13 cellular contexts compared by ENCODE assay signal in the genomic region with DNA sequence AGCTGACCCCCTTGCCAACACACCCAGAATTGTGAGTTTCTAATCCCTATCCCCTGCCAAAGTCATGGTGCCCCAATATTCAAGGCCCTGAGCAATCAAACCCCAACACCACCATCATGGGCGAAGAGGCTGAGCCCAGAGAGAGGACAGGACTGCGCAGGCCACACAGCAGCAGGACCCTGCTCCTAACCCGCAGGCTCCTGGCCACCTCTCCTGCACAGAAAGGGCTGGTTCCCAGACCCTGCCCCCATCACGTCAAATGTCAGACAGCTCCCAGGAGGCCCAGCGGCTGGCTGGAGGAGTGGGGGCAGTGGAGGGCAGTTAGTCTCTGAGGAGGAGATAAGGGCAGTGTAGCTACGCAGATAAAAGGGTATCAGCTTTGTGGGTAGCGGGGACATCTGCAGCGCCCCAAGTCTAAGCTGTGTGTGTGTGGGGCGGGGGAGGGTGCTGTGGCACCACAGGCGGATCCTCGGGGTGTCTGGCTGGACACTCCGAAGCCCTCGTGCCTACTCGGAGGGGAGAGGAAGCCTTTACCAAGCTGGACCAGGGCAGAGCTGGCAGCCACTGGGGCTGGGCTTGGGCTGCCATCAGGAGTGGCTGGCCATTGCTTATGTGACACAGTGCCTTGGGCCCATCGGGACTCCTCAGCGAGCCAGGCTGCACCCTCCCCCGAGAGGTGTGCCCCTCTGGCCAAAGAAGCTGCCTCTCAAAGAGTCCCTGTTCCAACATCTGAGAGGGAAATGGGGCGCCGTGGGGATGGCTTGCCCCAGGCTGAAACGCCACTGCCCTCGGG. TPM values are rescaled to one million over a fixed set of nuclear protein-coding genes. Genes with fewer than 3 reads are reported as not detected.
DNase-seq lines count a peak whose midpoint lies in the region; ATAC-seq, FAIRE-seq and TF ChIP-seq lines count a peak whose summit lies in the region.
"Had no signal": no experiment of that assay in that cellular context is flagged by ENCODE, and none has a peak within 500 bp of the region (broad histone marks: within the 10 kb centered on the region; RNA-seq: fewer than 3 reads in every experiment).

No MANE protein-coding gene starts in this region.

- no peak for FAIRE-seq in urothelium cell line (lab: Jason Lieb, UNC)
- FAIRE-seq: A204.1 had no signal

- peaks cover 13% of the 10 kb centered on the region for H3K36me3 Mint-ChIP-seq in endodermal cell (ENCODE audit: low read depth)
- H3K36me3 Mint-ChIP-seq: natural killer cell had no signal

- TF ChIP-seq POLR2A in heart left ventricle (IDR thresholded peaks at IDR 0.05): no peak
- TF ChIP-seq POLR2A in testis (IDR thresholded peaks at IDR 0.05): no peak

- H3K27ac Mint-ChIP-seq in endodermal cell: no peak overlapping the region
- H3K27ac Mint-ChIP-seq: natural killer cell had no signal

- DNase-seq in Right ventricle myocardium inferior (ENCODE audit: missing footprints) (peak; percentile 64), heart left ventricle (no peak), endodermal cell (peak; percentile 74), testis (peak; percentile 34), urothelium cell line (ENCODE audit: low spot score) (no peak), NCI-H1092 (lab: John Stamatoyannopoulos, UW) (no peak)
- DNase-seq: activated CD8-positive, alpha-beta memory T cell treated with anti-CD3 and anti-CD28 coated beads, Interleukin-2, amount 50 U/mL, for 4 hours; dermis blood vessel endothelial cell; KBM-7; natural killer cell; NCI-H1694; SIG-M5 had no signal

- H3K9me3 ChIP-seq in heart left ventricle (no peaks in the 10 kb centered on the region), endodermal cell (ENCODE audit: control insufficient read depth, low read length) (no peaks in the 10 kb centered on the region), testis (no peaks in the 10 kb centered on the region)

- H3K27me3 ChIP-seq in heart left ventricle (no peaks in the 10 kb centered on the region), endodermal cell (ENCODE audit: control insufficient read depth, insufficient read depth, low read length, poor library complexity, severe bottlenecking) (peaks cover 13% of the 10 kb centered on the region), testis (no peaks in the 10 kb centered on the region)

- no peaks in the 10 kb centered on the region for H3K9me3 Mint-ChIP-seq in endodermal cell
- H3K9me3 Mint-ChIP-seq: natural killer cell had no signal

- H3K4me1 ChIP-seq in heart left ventricle: peaks cover 2 to 45% (median 20%) of the 10 kb centered on the region in 12 donors
- H3K4me1 ChIP-seq in endodermal cell (ENCODE audit: control insufficient read depth, insufficient read depth, low read length): no peaks in the 10 kb centered on the region
- peaks cover 28% of the 10 kb centered on the region for H3K4me1 ChIP-seq in testis

- peaks cover 0 to 19% (median 10%) of the 10 kb centered on the region in 9 donors for H3K36me3 ChIP-seq in heart left ventricle
- peaks cover 19% of the 10 kb centered on the region for H3K36me3 ChIP-seq in endodermal cell (ENCODE audit: control insufficient read depth, insufficient read depth, low read length)
- H3K36me3 ChIP-seq in testis (ENCODE audit: low read depth, missing control alignments): no peaks in the 10 kb centered on the region

- WGBS in heart left ventricle, 4 donors: 63 to 81% (median 74%) methylated on average over 15 to 21 of the region's 21 CpGs
- WGBS in endodermal cell (ENCODE audit: insufficient coverage in 1 of 2, insufficient read length in 1 of 2), 2 experiments: 91 to 94% methylated on average over 18 to 21 of the region's 21 CpGs
- 64 to 86% methylated on average over 17 to 21 of the region's 21 CpGs for WGBS in testis, 2 donors

- H3K4me3 Mint-ChIP-seq in endodermal cell: no peak overlapping the region
- H3K4me3 Mint-ChIP-seq: natural killer cell had no signal

- H3K9ac ChIP-seq in endodermal cell (ENCODE audit: extremely low read depth, low read length, poor library complexity, severe bottlenecking): no peak overlapping the region

- peaks cover 10% of the 10 kb centered on the region for H3K27me3 Mint-ChIP-seq in endodermal cell (ENCODE audit: insufficient read depth)

- intact Hi-C loops in Right ventricle myocardium inferior (cut with DNase I): loop anchor here (2.0 kb wide), 2 partner anchors 29 to 73 kb away; no protein-coding TSS in a partner anchor
- intact Hi-C loops in heart left ventricle (cut with DNase I): loop anchor here in 7 of 10 donors (2.0 to 10.0 kb wide), 8 partner anchors 27 to 213 kb away; a partner anchor contains a TSS
- intact Hi-C loops in testis (cut with DNase I; ENCODE audit: low total_unique reads): no loop called here

- H3K4me3 ChIP-seq in heart left ventricle: no peak overlapping the region
- H3K4me3 ChIP-seq in endodermal cell (ENCODE audit: low read length): no peak overlapping the region
- H3K4me3 ChIP-seq in testis: no peak overlapping the region

- H3K4me1 Mint-ChIP-seq in endodermal cell: peaks cover 10% of the 10 kb centered on the region

- ATAC-seq in Right ventricle myocardium inferior (no peak), heart left ventricle (no peak)
- ATAC-seq: natural killer cell had no signal

- TF ChIP-seq CTCF in heart left ventricle (IDR thresholded peaks at IDR 0.05) (no peak), endodermal cell (conservative IDR thresholded peaks at IDR 0.05) (no peak), testis (IDR thresholded peaks at IDR 0.05) (no peak)

- H3K27ac ChIP-seq in heart left ventricle (peak overlapping the region in 4 of 12 donors; percentile 39 to 69 (median 58)), endodermal cell (ENCODE audit: low read depth, low read length) (peak overlapping the region; percentile 67), testis (peak overlapping the region in 1 of 2 donors; percentile 80)

RNA-seq across cellular contexts. Expression of a gene that starts 21.5 kb away (rescaled TPM):
- total RNA-seq in Right ventricle myocardium inferior: 113 TPM
- 100 to 1,000 TPM in 3 of 9 donors, 10 to 100 TPM in 6; 53.2 to 147 (median 79.6) TPM for total RNA-seq in heart left ventricle
- polyA plus RNA-seq in heart left ventricle: 100 to 1,000 TPM in 1 of 2 donors, 10 to 100 TPM in 1; 65.6 to 237 TPM
- 10 to 100 TPM; 24.8 to 28.4 TPM for total RNA-seq in endodermal cell
- 13.6 TPM for polyA plus RNA-seq in endodermal cell (2013, experiment 1 of 2)
- polyA plus RNA-seq in endodermal cell (2013, experiment 2 of 2): 15.8 TPM
- total RNA-seq in testis: 10 to 100 TPM; 50.6 to 88.5 TPM
- 20.5 TPM for polyA plus RNA-seq in testis (ENCODE audit: insufficient read depth, low read depth, low replicate concordance)

RNA-seq across cellular contexts. Expression of a gene that starts 41.7 kb away (rescaled TPM):
- total RNA-seq in Right ventricle myocardium inferior (35.7 TPM), heart left ventricle (10 to 100 TPM in 8 of 9 donors, 1 to 10 TPM in 1; 2.6 to 38.2 (median 19.2) TPM), endodermal cell (100 to 1,000 TPM; 344 to 381 TPM), testis (100 to 1,000 TPM in 1 of 2 donors, 10 to 100 TPM in 1; 73.5 to 123 TPM)
- polyA plus RNA-seq in heart left ventricle (10 to 100 TPM; 13.8 to 43.6 TPM), testis (ENCODE audit: insufficient read depth, low read depth, low replicate concordance) (80.8 TPM)
- 632 TPM for polyA plus RNA-seq in endodermal cell (2013, experiment 1 of 2)
- polyA plus RNA-seq in endodermal cell (2013, experiment 2 of 2): 646 TPM

RNA-seq across cellular contexts. Expression of a gene that starts 47.5 kb away (rescaled TPM):
- total RNA-seq in Right ventricle myocardium inferior (14.0 TPM), heart left ventricle (10 to 100 TPM in 3 of 9 donors, 1 to 10 TPM in 6; 4.7 to 22.0 (median 7.7) TPM), endodermal cell (10 to 100 TPM in 1 of 2 donors, 1 to 10 TPM in 1; 9.7 to 14.9 TPM), testis (10 to 100 TPM; 57.7 to 65.8 TPM)
- polyA plus RNA-seq in heart left ventricle (1 to 10 TPM; 6.0 to 7.5 TPM), testis (ENCODE audit: insufficient read depth, low read depth, low replicate concordance) (88.2 TPM)
- polyA plus RNA-seq in endodermal cell (2013, experiment 1 of 2): 8.2 TPM
- polyA plus RNA-seq in endodermal cell (2013, experiment 2 of 2): 3.6 TPM
- total RNA-seq: natural killer cell had no signal

RNA-seq across cellular contexts. Expression of a gene that starts 53.0 kb away (rescaled TPM):
- total RNA-seq in Right ventricle myocardium inferior (25.7 TPM), heart left ventricle (10 to 100 TPM; 16.9 to 37.6 (median 23.6) TPM), endodermal cell (100 to 1,000 TPM; 127 to 138 TPM), testis (10 to 100 TPM; 24.5 to 39.8 TPM)
- polyA plus RNA-seq in heart left ventricle (10 to 100 TPM; 14.3 to 72.6 TPM), testis (ENCODE audit: insufficient read depth, low read depth, low replicate concordance) (21.1 TPM)
- 197 TPM for polyA plus RNA-seq in endodermal cell (2013, experiment 1 of 2)
- 191 TPM for polyA plus RNA-seq in endodermal cell (2013, experiment 2 of 2)

Comparison
In these comparisons a context has a peak if more than half of its experiments do, and no peak if none do; other contexts are left out.
1. DNase-seq: peak in Right ventricle myocardium inferior (single experiment), endodermal cell (single experiment) and testis (single experiment); none in heart left ventricle (0 of 5), urothelium cell line (single experiment) and NCI-H1092 (single experiment).